In genomic region chr1:224881762-224882211, GRCh38 we compare ENCODE assay signal across 16 cellular contexts. TPM values are rescaled to one million over a fixed set of nuclear protein-coding genes. Genes with fewer than 3 reads are reported as not detected.
DNase-seq lines count a peak whose midpoint lies in the region; ATAC-seq and TF ChIP-seq lines count a peak whose summit lies in the region.
"Had no signal": no experiment of that assay in that cellular context is flagged by ENCODE, and none has a peak within 500 bp of the region (broad histone marks: within the 10 kb centered on the region; RNA-seq: fewer than 3 reads in every experiment).

No MANE protein-coding gene starts in this region.

- no peak for ATAC-seq in GM23338

- in situ Hi-C loops in Caki2 (cut with HindIII; ENCODE audit: low pct_unique_long_range_greater_than_20kb, low sequenced_read_pairs), result no loop called here

- no peaks in the 10 kb centered on the region for H3K9me2 ChIP-seq in GM23338 (ENCODE audit: insufficient read depth)

- no peak overlapping the region for H3K4me2 ChIP-seq in GM23338

- no peaks in the 10 kb centered on the region for H3F3A ChIP-seq in GM23338 (replicated peaks; ENCODE audit: low read depth)

- H3K4me3 Mint-ChIP-seq in GM23338, result no peak overlapping the region; the same call in 2 of the 3 replicates

- no peaks in the 10 kb centered on the region for H3K27me3 ChIP-seq in GM23338 (ENCODE audit: insufficient read depth)
- H3K27me3 ChIP-seq: SJSA1 had no signal

- peaks cover 20% of the 10 kb centered on the region for H3K9me3 Mint-ChIP-seq in GM23338

- H3K36me3 ChIP-seq in GM23338 (ENCODE audit: insufficient read depth), result no peaks in the 10 kb centered on the region
- H3K36me3 ChIP-seq in mesodermal cell (ENCODE audit: control insufficient read depth, insufficient read depth, low read length), result no peaks in the 10 kb centered on the region
- H3K36me3 ChIP-seq: HAP-1, SJSA1 had no signal

- DNase-seq in Caki2 (ENCODE audit: low read depth) (peak; percentile 52), GM23338 (ENCODE audit: low spot score) (no peak), M059J (ENCODE audit: low read depth) (peak; percentile 28), KG1 (lab: John Stamatoyannopoulos, UW) (no peak), AML-193 (lab: John Stamatoyannopoulos, UW) (no peak), NCI-H69 (lab: John Stamatoyannopoulos, UW) (no peak)
- DNase-seq: GF-D8, NCI-H1048, NCI-H1436 treated with DMSO at 0.1 percent for 48 hours, NCI-H2081, NCI-H510A, NCI-H82 had no signal

- peaks cover 14% of the 10 kb centered on the region for H3K27me3 Mint-ChIP-seq in GM23338 (ENCODE audit: insufficient read depth, low read depth, poor library complexity)

- no peaks in the 10 kb centered on the region for H3K79me2 ChIP-seq in GM23338 (replicated peaks; ENCODE audit: insufficient read depth)

- no peak for TF ChIP-seq CTCF in GM23338 (conservative IDR thresholded peaks at IDR 0.05; ENCODE audit: low read depth in 2 of 2)

- no peak overlapping the region for H2AFZ ChIP-seq in GM23338

- peaks cover 14% of the 10 kb centered on the region for H3K9me3 ChIP-seq in mesodermal cell (ENCODE audit: control insufficient read depth, low read length)
- H3K9me3 ChIP-seq: SJSA1 had no signal

- H3K27ac ChIP-seq in GM23338 (ENCODE audit: low read depth) (0 out of 2 replicates have a peak overlapping the region, but pooled peaks have one; percentile 56), mesodermal cell (ENCODE audit: low read depth, low read length, severe bottlenecking) (peak overlapping the region; percentile 51)
- H3K27ac ChIP-seq: C4-2B, SJSA1 had no signal

- no peak overlapping the region for H3K27ac Mint-ChIP-seq in GM23338

- H3K4me1 ChIP-seq in GM23338 (ENCODE audit: insufficient read depth) (peaks cover 45% of the 10 kb centered on the region), mesodermal cell (ENCODE audit: control insufficient read depth, insufficient read depth, low read length, poor library complexity, severe bottlenecking) (peaks cover 47% of the 10 kb centered on the region)

- no peaks in the 10 kb centered on the region for H4K20me1 ChIP-seq in GM23338 (replicated peaks; ENCODE audit: insufficient read depth)

- H3K36me3 Mint-ChIP-seq in GM23338 (ENCODE audit: low read depth), result peaks cover 20% of the 10 kb centered on the region

- no peak overlapping the region for H3K4me3 ChIP-seq in GM23338
- no peak overlapping the region for H3K4me3 ChIP-seq in mesodermal cell (ENCODE audit: extremely low read depth, insufficient read depth, low read length, poor library complexity, severe bottlenecking)
- H3K4me3 ChIP-seq: HAP-1, SJSA1 had no signal

- H3K4me1 Mint-ChIP-seq in GM23338, result peaks cover 53% of the 10 kb centered on the region

TF ChIP-seq in GM23338, 12 proteins besides CTCF, POLR2A, EP300 and RAD21:
- TF ChIP-seq STAT1 (IDR thresholded peaks at IDR 0.05; ENCODE audit: unreplicated experiment), result no peak
- TF ChIP-seq ETS1 (IDR thresholded peaks at IDR 0.05), result no peak
- no peak for TF ChIP-seq POLR2AphosphoS5 (IDR thresholded peaks at IDR 0.05; ENCODE audit: low read depth)
- no peak for TF ChIP-seq EZH2phosphoT487 (IDR thresholded peaks at IDR 0.05; ENCODE audit: unreplicated experiment)
- no peak for TF ChIP-seq CREB1 (CRISPR knock-in tag; IDR thresholded peaks at IDR 0.05; ENCODE audit: low read depth)
- TF ChIP-seq ZNF331 (CRISPR knock-in tag; IDR thresholded peaks at IDR 0.05; ENCODE audit: low read depth), result no peak

RNA-seq across cellular contexts. Expression of gene DNAH14, which starts 47.7 kb away (rescaled TPM):
- 30.9 and 64.1 TPM in 2 replicates for total RNA-seq in Caki2 (2014; rRNA removed; shearing (Covaris generic); ENCODE audit: low replicate concordance)
- total RNA-seq in GM23338 (2014; rRNA removed; shearing (Covaris generic)), result 41.8 and 55.3 TPM in 2 replicates
- polyA plus RNA-seq in GM23338 (2016; fragmentation: Nextera tagmentation; extraction: Ambion mirVana), result 67.8 and 80.2 TPM in 2 replicates
- not detected in 2 replicates for total RNA-seq in M059J (2014; rRNA removed; shearing (Covaris generic))
- polyA plus RNA-seq in mesodermal cell (2013, experiment 1 of 2), result 33.0 TPM
- polyA plus RNA-seq in mesodermal cell (2013, experiment 2 of 2), result 43.3 TPM

Comparison
In these comparisons a context has a peak if more than half of its experiments do, and no peak if none do; other contexts are left out.
1. DNase-seq: peak in Caki2 (single experiment) and M059J (single experiment); none in GM23338 (single experiment), KG1 (single experiment), AML-193 (0 of 2) and NCI-H69 (single experiment).
2. RNA of gene DNAH14, which starts 47.7 kb away (total RNA-seq): 41.8 to 55.3 TPM in GM23338 and 30.9 to 64.1 TPM in Caki2; not detected in M059J; every median in the first group is over 10 times any median in the second.